In the genomic region with DNA sequence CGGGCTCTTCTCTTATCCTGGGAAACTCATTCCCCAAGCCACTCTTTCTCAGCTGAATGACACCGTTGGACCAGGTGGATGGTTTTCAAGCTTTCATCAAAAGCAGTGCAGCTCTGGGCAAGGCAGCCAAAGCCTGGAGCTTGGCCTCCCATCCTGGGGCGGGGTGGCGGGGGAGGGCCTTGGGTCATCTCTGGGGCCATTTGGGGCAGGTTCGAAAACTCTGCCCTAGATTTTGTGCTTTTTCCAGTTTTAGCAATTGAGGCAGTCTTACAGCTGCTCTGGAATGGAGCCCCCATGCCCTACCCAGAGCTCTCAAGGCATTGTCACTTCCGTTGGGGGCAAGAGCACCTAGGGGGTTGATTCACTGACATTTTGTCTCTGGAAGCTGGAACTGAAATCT, we compare ENCODE assay signal across 12 cellular contexts. TPM values are rescaled to one million over a fixed set of nuclear protein-coding genes. Genes with fewer than 3 reads are reported as not detected.
DNase-seq lines count a peak whose midpoint lies in the region; ATAC-seq and TF ChIP-seq lines count a peak whose summit lies in the region.
"Had no signal": no experiment of that assay in that cellular context is flagged by ENCODE, and none has a peak within 500 bp of the region (broad histone marks: within the 10 kb centered on the region; RNA-seq: fewer than 3 reads in every experiment).

No MANE protein-coding gene starts in this region.

- TF ChIP-seq EP300 in upper lobe of left lung (IDR thresholded peaks at IDR 0.05): no peak

- H3K27me3 ChIP-seq in mucosa of rectum (ENCODE audit: control insufficient read depth in 2 of 2, insufficient read depth in 2 of 2, low read length in 2 of 2): no peaks in the 10 kb centered on the region
- no peaks in the 10 kb centered on the region for H3K27me3 ChIP-seq in upper lobe of left lung
- no peaks in the 10 kb centered on the region for H3K27me3 ChIP-seq in BE2C

- ATAC-seq in left cardiac atrium (no peak), upper lobe of left lung (ENCODE audit: low FRiP score in 2 of 2) (no peak), GM19463 (IDR thresholded peaks at IDR 0.05; ENCODE audit: unreplicated experiment) (no peak), HG02678 (IDR thresholded peaks at IDR 0.05; ENCODE audit: unreplicated experiment) (no peak)

- no peaks in the 10 kb centered on the region for H3K9me3 ChIP-seq in mucosa of rectum (ENCODE audit: control insufficient read depth in 2 of 2, low read length in 2 of 2)
- H3K9me3 ChIP-seq in upper lobe of left lung: no peaks in the 10 kb centered on the region
- no peaks in the 10 kb centered on the region for H3K9me3 ChIP-seq in BE2C

- TF ChIP-seq CTCF in coronary artery (IDR thresholded peaks at IDR 0.05) (no peak), upper lobe of left lung (IDR thresholded peaks at IDR 0.05) (no peak), BE2C (IDR thresholded peaks at IDR 0.05; ENCODE audit: low read depth, low read length) (no peak)

- intact Hi-C loops in cardiac septum (cut with DNase I): no loop called here
- intact Hi-C loops in left cardiac atrium (cut with DNase I): no loop called here

- H3K4me1 ChIP-seq in mucosa of rectum (ENCODE audit: control insufficient read depth in 2 of 2, insufficient read depth in 2 of 2, low read length in 2 of 2) (peaks cover 27 to 32% of the 10 kb centered on the region in 2 donors), upper lobe of left lung (peaks cover 58 to 80% (median 70%) of the 10 kb centered on the region in 4 donors), BE2C (no peaks in the 10 kb centered on the region)

- H3K9ac ChIP-seq in mucosa of rectum (ENCODE audit: low read depth in 1 of 2, low read length in 2 of 2): peak overlapping the region in 1 of 2 donors; percentile 52

- H3K27ac ChIP-seq in coronary artery (peak overlapping the region; percentile 18 to 72), mucosa of rectum (ENCODE audit: low read depth in 2 of 2, low read length in 2 of 2) (peak overlapping the region; percentile 81 to 86), upper lobe of left lung (peak overlapping the region; percentile 52 to 73 (median 60))

- peak overlapping the region; percentile 35 for H3K4me3 ChIP-seq in coronary artery
- peak overlapping the region in 1 of 2 donors; percentile 31 for H3K4me3 ChIP-seq in mucosa of rectum (ENCODE audit: low read length in 2 of 2)
- H3K4me3 ChIP-seq in upper lobe of left lung: no peak overlapping the region
- no peak overlapping the region for H3K4me3 ChIP-seq in BE2C (ENCODE audit: low read depth, low read length)

- DNase-seq in cardiac septum (ENCODE audit: low spot score) (peak; percentile 54), left cardiac atrium (no peak), coronary artery (ENCODE audit: low spot score) (peak; percentile 66), upper lobe of left lung (peak in 1 of 2 donors; percentile 4), BE2C (no peak)
- DNase-seq: activated CD4-positive, alpha-beta T cell treated with anti-CD3 and anti-CD28 coated beads, Interleukin-2, amount 50 U/mL, for 4 hours; activated naive CD4-positive, alpha-beta T cell treated with anti-CD3 and anti-CD28 coated beads for 36 hours; KG1; T-helper 2 cell had no signal

- peaks cover 0 to 3% of the 10 kb centered on the region in 2 donors for H3K36me3 ChIP-seq in mucosa of rectum (ENCODE audit: control insufficient read depth in 2 of 2, insufficient read depth in 2 of 2, low read length in 2 of 2)
- no peaks in the 10 kb centered on the region for H3K36me3 ChIP-seq in upper lobe of left lung
- no peaks in the 10 kb centered on the region for H3K36me3 ChIP-seq in BE2C

- no peak for TF ChIP-seq POLR2A in upper lobe of left lung (IDR thresholded peaks at IDR 0.05)

- 78 to 88% methylated on average over 5 to 6 of the region's 6 CpGs for WGBS in upper lobe of left lung, 2 donors

RNA-seq across cellular contexts. Expression of a gene that starts 9.1 kb away (rescaled TPM):
- total RNA-seq in cardiac septum: 554 TPM
- 100 to 1,000 TPM; 247 to 329 TPM for total RNA-seq in left cardiac atrium
- total RNA-seq in upper lobe of left lung: 100 to 1,000 TPM; 201 to 380 (median 285) TPM
- 159 TPM for polyA plus RNA-seq in BE2C (2012; ENCODE audit: insufficient read depth, insufficient read length, low read depth)

Comparison
In these comparisons a context has a peak if more than half of its experiments do, and no peak if none do; other contexts are left out.
1. DNase-seq: peak in cardiac septum (single experiment) and coronary artery (single experiment); none in left cardiac atrium (single experiment) and BE2C (single experiment).
2. Peak in every context shown above with its lines, with median percentiles within 50 percentile points of each other: H3K27ac ChIP-seq.